In the genomic region with DNA sequence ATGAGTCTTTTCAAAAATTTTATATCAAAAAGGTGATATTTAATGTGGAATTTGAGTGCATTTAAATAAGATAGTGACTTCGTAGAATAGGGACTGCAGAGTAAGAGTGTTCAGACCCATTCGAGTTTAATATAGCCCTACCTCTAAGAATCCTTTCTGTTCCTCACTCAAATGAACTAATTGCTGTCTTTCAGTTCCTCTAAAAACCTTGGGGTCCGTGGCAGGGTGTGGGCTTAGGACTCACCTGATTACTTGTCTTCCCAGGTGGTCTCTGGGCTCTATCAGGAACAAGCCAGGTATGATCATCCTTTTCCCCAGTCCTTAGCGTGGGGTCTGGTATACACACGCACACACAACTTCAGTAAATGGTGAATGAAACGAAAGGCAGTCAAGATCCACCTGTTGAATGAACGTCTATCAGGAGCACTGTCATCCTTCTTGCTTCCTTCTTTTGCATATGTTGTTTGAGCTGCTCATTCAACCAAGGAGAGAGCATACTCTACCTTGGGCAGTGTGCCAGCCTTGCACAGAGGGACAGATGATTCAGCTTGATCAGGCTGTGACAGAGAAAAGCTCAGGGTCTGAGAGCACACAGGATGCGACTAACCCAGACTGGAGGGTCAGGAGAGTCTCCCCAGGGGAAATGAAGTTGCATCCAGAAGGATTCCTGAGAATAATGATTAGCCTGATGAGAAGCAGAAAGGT, we compare ENCODE assay signal across 8 cellular contexts. TPM values are rescaled to one million over a fixed set of nuclear protein-coding genes. Genes with fewer than 3 reads are reported as not detected.
A peak's percentile ranks its signal among the peaks of the same experiment; 100 is the strongest.
DNase-seq lines count a peak whose midpoint lies in the region; ATAC-seq and TF ChIP-seq lines count a peak whose summit lies in the region.

No MANE protein-coding gene starts in this region.

- H3K36me3 Mint-ChIP-seq in immature natural killer cell, result no peaks in the 10 kb centered on the region

- WGBS in smooth muscle cell (ENCODE audit: low lambda C conversion rate), result 79% methylated on average over 8 of the region's 8 CpGs

- no peaks in the 10 kb centered on the region for H3K27me3 ChIP-seq in smooth muscle cell (ENCODE audit: low read depth)

- H3K9me3 ChIP-seq in SK-N-MC (ENCODE audit: low read depth, low read length) (no peaks in the 10 kb centered on the region), smooth muscle cell (replicated peaks; ENCODE audit: low read depth) (no peaks in the 10 kb centered on the region)

- no peaks in the 10 kb centered on the region for H3K36me3 ChIP-seq in SK-N-MC (ENCODE audit: insufficient read depth, low read length)
- H3K36me3 ChIP-seq in smooth muscle cell (ENCODE audit: low read depth), result no peaks in the 10 kb centered on the region

- TF ChIP-seq CTCF in GM12864 (IDR thresholded peaks at IDR 0.05; ENCODE audit: low read depth, low read length, missing control alignments), result no peak
- TF ChIP-seq CTCF in NB4 (IDR thresholded peaks at IDR 0.05; ENCODE audit: low read depth, low read length), result no peak
- TF ChIP-seq CTCF in smooth muscle cell (IDR thresholded peaks at IDR 0.05; ENCODE audit: borderline replicate concordance, insufficient read depth, poor library complexity, severe bottlenecking), result no peak

- no peak for TF ChIP-seq POLR2A in NB4 (IDR thresholded peaks at IDR 0.05; ENCODE audit: extremely low read depth, insufficient read length)

- peak overlapping the region; percentile 64 for H3K4me3 ChIP-seq in GM12864 (ENCODE audit: low read depth, low read length)
- H3K4me3 ChIP-seq in NB4 (ENCODE audit: low read depth, low read length), result no peak overlapping the region
- peak overlapping the region; percentile 83 for H3K4me3 ChIP-seq in SK-N-MC
- no peak overlapping the region for H3K4me3 ChIP-seq in smooth muscle cell

- H3K79me2 ChIP-seq in smooth muscle cell (ENCODE audit: low read depth), result peaks cover 40% of the 10 kb centered on the region

- H3K4me2 ChIP-seq in smooth muscle cell, result peak overlapping the region; percentile 92

- peak overlapping the region; percentile 92 for H2AFZ ChIP-seq in smooth muscle cell (ENCODE audit: low read depth)

- H3K4me1 Mint-ChIP-seq in immature natural killer cell, result peaks cover 14 to 24% of the 10 kb centered on the region in 2 donors

- no peaks in the 10 kb centered on the region for H3K9me3 Mint-ChIP-seq in immature natural killer cell

- H3K27me3 Mint-ChIP-seq in immature natural killer cell (ENCODE audit: low read depth in 3 of 3), result peaks cover 4 to 8% (median 5%) of the 10 kb centered on the region in 3 donors

- H3K27ac ChIP-seq in SK-N-MC (no peak overlapping the region), smooth muscle cell (ENCODE audit: low read depth) (peak overlapping the region; percentile 96)

- ATAC-seq in HG02571 (IDR thresholded peaks at IDR 0.05; ENCODE audit: unreplicated experiment), result peak; percentile 49

- H3K4me1 ChIP-seq in smooth muscle cell (ENCODE audit: low read depth), result peaks cover 8% of the 10 kb centered on the region

- H3K27ac Mint-ChIP-seq in immature natural killer cell, result peak overlapping the region in 5 of 6 donors; percentile 94 to 98 (median 97)

- H4K20me1 ChIP-seq in smooth muscle cell (ENCODE audit: low read depth), result peaks cover 25% of the 10 kb centered on the region

- H3F3A ChIP-seq in smooth muscle cell (ENCODE audit: low read depth), result no peaks in the 10 kb centered on the region

- DNase-seq in GM12864 (ENCODE audit: low read depth) (peak; percentile 89), NB4 (ENCODE audit: low read depth) (peak; percentile 64), SK-N-MC (ENCODE audit: low read depth, low spot score) (no peak), amygdala (lab: John Stamatoyannopoulos, UW) (peak in 35 of 56 donors; percentile 2 to 73 (median 14)), immature natural killer cell (no peak), smooth muscle cell (lab: John Stamatoyannopoulos, UW; ENCODE audit: unreplicated experiment) (no peak), epidermal melanocyte (ENCODE audit: insufficient read length, low spot score) (no peak)

- H3K9ac ChIP-seq in SK-N-MC (ENCODE audit: insufficient read length), result peak overlapping the region; percentile 90
- peak overlapping the region; percentile 99 for H3K9ac ChIP-seq in smooth muscle cell (ENCODE audit: low read depth)

- H3K4me3 Mint-ChIP-seq in immature natural killer cell, result peak overlapping the region; percentile 90 to 98 (median 95)

RNA-seq across cellular contexts. Expression of a gene that starts 1.2 kb away (rescaled TPM):
- 10 to 100 TPM; 32.7 to 52.4 (median 38.0) TPM for polyA plus RNA-seq in immature natural killer cell
- total RNA-seq in smooth muscle cell, result 123 and 133 TPM in 2 replicates
- polyA plus RNA-seq in smooth muscle cell, result 59.1 and 68.7 TPM in 2 replicates

Comparison
In these comparisons a context has a peak if more than half of its experiments do, and no peak if none do; other contexts are left out.
1. DNase-seq: peak in GM12864 (single experiment), NB4 (single experiment) and amygdala (35 of 56); none in SK-N-MC (single experiment), immature natural killer cell (0 of 3), smooth muscle cell (single experiment) and epidermal melanocyte (single experiment).
2. H3K4me3 ChIP-seq: peak in GM12864 (single experiment) and SK-N-MC (single experiment); none in NB4 (single experiment) and smooth muscle cell (single experiment).